Comparison of ENCODE assay signal across 30 cellular contexts in the genomic region with DNA sequence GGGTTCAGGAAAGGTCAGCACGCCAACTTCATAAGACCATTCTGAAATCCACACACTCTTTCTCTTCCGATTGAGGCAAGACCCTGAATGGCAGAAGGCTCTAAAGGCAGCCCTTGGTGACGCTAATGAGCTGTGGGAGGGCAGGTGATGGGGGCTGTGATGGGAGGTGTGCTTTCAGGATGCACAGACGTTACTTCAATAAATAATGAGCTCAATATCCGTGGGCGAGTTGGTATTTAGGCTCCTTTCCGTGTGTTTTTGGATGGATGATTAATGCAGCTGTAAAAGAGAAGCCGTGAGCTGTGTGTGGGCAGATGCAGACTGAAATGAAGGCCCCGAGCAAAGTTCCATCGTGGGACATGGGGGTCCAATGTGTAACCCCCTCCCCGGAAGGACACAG.
"Had no signal": no experiment of that assay in that cellular context is flagged by ENCODE, and none has a peak within 500 bp of the region (broad histone marks: within the 10 kb centered on the region; RNA-seq: fewer than 3 reads in every experiment).

No MANE protein-coding gene starts in this region.

- H3K4me1 Mint-ChIP-seq: activated CD4-positive, alpha-beta memory T cell treated with anti-CD3 and anti-CD28 coated beads, Interleukin-2, amount 10 ng/mL, durations not matched to agents 7 days and 5 days; activated CD4-positive, alpha-beta T cell treated with anti-CD3 and anti-CD28 coated beads, Interleukin-2, amount 10 ng/mL, durations not matched to agents 7 days and 5 days; activated naive CD4-positive, alpha-beta T cell treated with anti-CD3 and anti-CD28 coated beads, Interleukin-2, amount 10 ng/mL, durations not matched to agents 7 days and 5 days; activated naive CD8-positive, alpha-beta T cell treated with anti-CD3 and anti-CD28 coated beads, Interleukin-2, amount 10 ng/mL, durations not matched to agents 7 days and 5 days had no signal

- FAIRE-seq: colon had no signal

- H3K27ac ChIP-seq: ascending aorta, brain microvascular endothelial cell, esophagus muscularis mucosa, foreskin keratinocyte, gastroesophageal sphincter, heart right ventricle had no signal

- H3K9me3 Mint-ChIP-seq: activated CD4-positive, alpha-beta memory T cell treated with anti-CD3 and anti-CD28 coated beads, Interleukin-2, amount 10 ng/mL, durations not matched to agents 7 days and 5 days; activated CD4-positive, alpha-beta T cell treated with anti-CD3 and anti-CD28 coated beads, Interleukin-2, amount 10 ng/mL, durations not matched to agents 7 days and 5 days; activated naive CD4-positive, alpha-beta T cell treated with anti-CD3 and anti-CD28 coated beads, Interleukin-2, amount 10 ng/mL, durations not matched to agents 7 days and 5 days; activated naive CD4-positive, alpha-beta T cell treated with anti-CD3 and anti-CD28 coated beads, Interleukin-2, amount 50 U/mL, for 72 hours; activated naive CD8-positive, alpha-beta T cell treated with anti-CD3 and anti-CD28 coated beads, Interleukin-2, amount 10 ng/mL, durations not matched to agents 7 days and 5 days; activated T-cell treated with anti-CD3 and anti-CD28 coated beads, Interleukin-2, amount 50 U/mL, for 24 hours; activated T-cell treated with anti-CD3 and anti-CD28 coated beads, Interleukin-2, amount 50 U/mL, for 72 hours; effector memory CD8-positive, alpha-beta T cell; T-helper 2 cell treated with Interferon-gamma antibody and Interleukin-4, amounts not matched to agents 5 μg/mL and 100 μg/mL, for 36 hours had no signal

- H3K4me1 ChIP-seq: ascending aorta, foreskin keratinocyte, gastroesophageal sphincter had no signal

- H3K4me3 ChIP-seq: ascending aorta, esophagus muscularis mucosa, gastroesophageal sphincter, heart right ventricle had no signal

- H3K27ac Mint-ChIP-seq: activated CD4-positive, alpha-beta memory T cell treated with anti-CD3 and anti-CD28 coated beads, Interleukin-2, amount 10 ng/mL, durations not matched to agents 7 days and 5 days; activated CD4-positive, alpha-beta T cell treated with anti-CD3 and anti-CD28 coated beads, Interleukin-2, amount 10 ng/mL, durations not matched to agents 7 days and 5 days; activated naive CD4-positive, alpha-beta T cell treated with anti-CD3 and anti-CD28 coated beads, Interleukin-2, amount 10 ng/mL, durations not matched to agents 7 days and 5 days; activated naive CD4-positive, alpha-beta T cell treated with anti-CD3 and anti-CD28 coated beads, Interleukin-2, amount 50 U/mL, for 72 hours; activated naive CD8-positive, alpha-beta T cell treated with anti-CD3 and anti-CD28 coated beads, Interleukin-2, amount 10 ng/mL, durations not matched to agents 7 days and 5 days; activated T-cell treated with anti-CD3 and anti-CD28 coated beads, Interleukin-2, amount 50 U/mL, for 24 hours; activated T-cell treated with anti-CD3 and anti-CD28 coated beads, Interleukin-2, amount 50 U/mL, for 72 hours; effector memory CD8-positive, alpha-beta T cell; T-helper 17 cell; T-helper 2 cell treated with Interferon-gamma antibody and Interleukin-4, amounts not matched to agents 5 μg/mL and 100 μg/mL, for 36 hours had no signal

- ATAC-seq: activated naive CD4-positive, alpha-beta T cell treated with anti-CD3 and anti-CD28 coated beads, Interleukin-2, amount 50 U/mL, for 72 hours; activated T-cell treated with anti-CD3 and anti-CD28 coated beads, Interleukin-2, amount 50 U/mL, for 72 hours; effector memory CD8-positive, alpha-beta T cell; foreskin keratinocyte; gastroesophageal sphincter; heart right ventricle; T-helper 17 cell had no signal

- H3K36me3 Mint-ChIP-seq: activated naive CD4-positive, alpha-beta T cell treated with anti-CD3 and anti-CD28 coated beads, Interleukin-2, amount 10 ng/mL, durations not matched to agents 7 days and 5 days; activated naive CD4-positive, alpha-beta T cell treated with anti-CD3 and anti-CD28 coated beads, Interleukin-2, amount 50 U/mL, for 72 hours; activated naive CD8-positive, alpha-beta T cell treated with anti-CD3 and anti-CD28 coated beads, Interleukin-2, amount 10 ng/mL, durations not matched to agents 7 days and 5 days had no signal

- H3K27me3 ChIP-seq: ascending aorta, brain microvascular endothelial cell, esophagus muscularis mucosa, foreskin keratinocyte, gastroesophageal sphincter, heart right ventricle had no signal

- H3K4me3 Mint-ChIP-seq: activated CD4-positive, alpha-beta memory T cell treated with anti-CD3 and anti-CD28 coated beads, Interleukin-2, amount 10 ng/mL, durations not matched to agents 7 days and 5 days; activated CD4-positive, alpha-beta T cell treated with anti-CD3 and anti-CD28 coated beads, Interleukin-2, amount 10 ng/mL, durations not matched to agents 7 days and 5 days; activated naive CD4-positive, alpha-beta T cell treated with anti-CD3 and anti-CD28 coated beads, Interleukin-2, amount 10 ng/mL, durations not matched to agents 7 days and 5 days; activated naive CD8-positive, alpha-beta T cell treated with anti-CD3 and anti-CD28 coated beads, Interleukin-2, amount 10 ng/mL, durations not matched to agents 7 days and 5 days; activated T-cell treated with anti-CD3 and anti-CD28 coated beads, Interleukin-2, amount 50 U/mL, for 24 hours; activated T-cell treated with anti-CD3 and anti-CD28 coated beads, Interleukin-2, amount 50 U/mL, for 72 hours; effector memory CD8-positive, alpha-beta T cell; T-helper 17 cell; T-helper 2 cell treated with Interferon-gamma antibody and Interleukin-4, amounts not matched to agents 5 μg/mL and 100 μg/mL, for 36 hours had no signal

- H3K9me3 ChIP-seq: ascending aorta, esophagus muscularis mucosa, gastroesophageal sphincter, heart right ventricle had no signal

- DNase-seq: activated CD4-positive, alpha-beta memory T cell treated with anti-CD3 and anti-CD28 coated beads, Interleukin-2, amount 10 ng/mL, durations not matched to agents 7 days and 5 days; activated CD4-positive, alpha-beta T cell treated with anti-CD3 and anti-CD28 coated beads for 1 hour; activated CD4-positive, alpha-beta T cell treated with anti-CD3 and anti-CD28 coated beads for 4 hours; activated CD4-positive, alpha-beta T cell treated with anti-CD3 and anti-CD28 coated beads, Interleukin-2, amount 10 ng/mL, durations not matched to agents 7 days and 5 days; activated CD4-positive, alpha-beta T cell treated with anti-CD3 and anti-CD28 coated beads, Interleukin-2, amount 50 U/mL, for 4 hours; activated CD8-positive, alpha-beta memory T cell treated with anti-CD3 and anti-CD28 coated beads, Interleukin-2, amount 50 U/mL, for 48 hours; activated gamma-delta T cell; activated naive CD4-positive, alpha-beta T cell; activated naive CD4-positive, alpha-beta T cell treated with anti-CD3 and anti-CD28 coated beads, Interleukin-2, amount 10 ng/mL, durations not matched to agents 7 days and 5 days; activated naive CD8-positive, alpha-beta T cell treated with anti-CD3 and anti-CD28 coated beads, Interleukin-2, amount 10 ng/mL, durations not matched to agents 7 days and 5 days; activated T-cell treated with anti-CD3 and anti-CD28 coated beads for 4 hours; activated T-cell treated with anti-CD3 and anti-CD28 coated beads, Interleukin-2, amount 50 U/mL, for 24 hours; activated T-cell treated with anti-CD3 and anti-CD28 coated beads, Interleukin-2, amount 50 U/mL, for 72 hours; brain microvascular endothelial cell; cortex of kidney; dermis blood vessel endothelial cell; effector CD4-positive, alpha-beta T cell; effector memory CD8-positive, alpha-beta T cell; erythroblast; foreskin keratinocyte; heart right ventricle; T-helper 1 cell; T-helper 17 cell; T1000 had no signal

- H3K36me3 ChIP-seq: ascending aorta, brain microvascular endothelial cell, gastroesophageal sphincter, heart right ventricle had no signal
